In the genomic region with DNA sequence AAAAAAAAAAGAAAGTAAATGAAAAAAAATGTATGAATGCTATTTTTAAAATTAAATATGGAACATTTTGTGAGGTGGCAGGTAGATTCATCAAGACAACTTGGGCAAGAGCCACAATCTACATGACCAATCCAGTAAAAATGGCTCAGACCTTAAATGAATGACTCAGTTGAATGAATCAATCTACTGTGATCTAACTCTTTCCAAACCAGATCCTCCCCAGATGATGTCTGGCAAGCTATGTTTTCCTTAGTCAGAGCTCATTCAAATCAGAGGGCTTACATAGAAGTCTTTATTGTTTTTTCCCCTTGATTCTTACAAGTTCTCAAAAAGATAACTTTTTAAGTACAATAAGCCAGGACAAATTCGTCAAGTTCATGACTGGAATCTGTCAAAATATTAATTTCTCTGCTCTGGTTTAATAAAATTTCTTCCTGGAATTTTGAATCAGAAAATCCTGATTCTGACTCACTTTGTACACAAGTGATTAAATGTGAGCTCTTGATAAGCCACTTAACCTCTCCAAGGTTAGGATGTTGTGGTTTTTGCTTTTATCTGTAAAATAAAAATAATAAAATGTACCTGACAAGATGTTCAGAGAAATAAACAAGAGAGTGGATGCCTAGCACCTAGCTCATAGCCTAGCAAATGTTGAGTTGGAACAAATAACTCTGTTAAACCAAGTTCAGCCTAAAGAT, we compare ENCODE assay signal across 16 cellular contexts.
DNase-seq lines count a peak whose midpoint lies in the region; ATAC-seq, FAIRE-seq and TF ChIP-seq lines count a peak whose summit lies in the region.
"Had no signal": no experiment of that assay in that cellular context is flagged by ENCODE, and none has a peak within 500 bp of the region (broad histone marks: within the 10 kb centered on the region; RNA-seq: fewer than 3 reads in every experiment).

No MANE protein-coding gene starts in this region.

- H3K4me3 Mint-ChIP-seq in activated naive CD8-positive, alpha-beta T cell treated with anti-CD3 and anti-CD28 coated beads, Interleukin-2, amount 50 U/mL, for 24 hours: no peak overlapping the region
- H3K4me3 Mint-ChIP-seq in activated naive CD8-positive, alpha-beta T cell treated with anti-CD3 and anti-CD28 coated beads for 36 hours: no peak overlapping the region
- H3K4me3 Mint-ChIP-seq: activated CD8-positive, alpha-beta memory T cell treated with anti-CD3 and anti-CD28 coated beads, Interleukin-2, amount 10 ng/mL, durations not matched to agents 7 days and 5 days; CD4-positive, alpha-beta T cell had no signal

- no peaks in the 10 kb centered on the region for H3K27me3 Mint-ChIP-seq in activated naive CD8-positive, alpha-beta T cell treated with anti-CD3 and anti-CD28 coated beads, Interleukin-2, amount 50 U/mL, for 24 hours
- H3K27me3 Mint-ChIP-seq in activated naive CD8-positive, alpha-beta T cell treated with anti-CD3 and anti-CD28 coated beads for 36 hours: no peaks in the 10 kb centered on the region
- H3K27me3 Mint-ChIP-seq: activated CD8-positive, alpha-beta memory T cell treated with anti-CD3 and anti-CD28 coated beads, Interleukin-2, amount 10 ng/mL, durations not matched to agents 7 days and 5 days; CD4-positive, alpha-beta T cell had no signal

- H3K4me3 ChIP-seq in astrocyte of the cerebellum (ENCODE audit: low read depth, low read length) (no peak overlapping the region), keratinocyte (ENCODE audit: control insufficient read depth in 2 of 3, extremely low read depth in 1 of 3, insufficient read depth in 2 of 3, low read depth in 1 of 3, low read length in 3 of 3) (no peak overlapping the region), kidney (ENCODE audit: low read length in 2 of 2) (no peak overlapping the region)
- H3K4me3 ChIP-seq: cardiac muscle cell had no signal

- no peaks in the 10 kb centered on the region for H3K9me1 ChIP-seq in keratinocyte (ENCODE audit: control insufficient read depth, extremely low read depth, insufficient read depth, low read length)

- TF ChIP-seq CTCF in astrocyte of the cerebellum (IDR thresholded peaks at IDR 0.05; ENCODE audit: low read depth, low read length, missing control alignments): no peak
- TF ChIP-seq CTCF in keratinocyte (optimal IDR thresholded peaks at IDR 0.05 in 1 of 3, IDR thresholded peaks at IDR 0.05 in 1 of 3, conservative IDR thresholded peaks at IDR 0.05 in 1 of 3; ENCODE audit: extremely low read depth in 1 of 3, insufficient read depth in 2 of 3, low read length in 3 of 3): no peak
- TF ChIP-seq CTCF in kidney (IDR thresholded peaks at IDR 0.05; ENCODE audit: borderline replicate concordance, extremely low read depth, insufficient read depth): no peak

- intact Hi-C loops in kidney (cut with DNase I): no loop called here

- H3K36me3 ChIP-seq in keratinocyte (ENCODE audit: control insufficient read depth in 2 of 2, extremely low read depth in 1 of 2, insufficient read depth in 2 of 2, low read length in 2 of 2) (no peaks in the 10 kb centered on the region), kidney (ENCODE audit: control insufficient read depth in 1 of 2, insufficient read depth in 2 of 2, low read length in 2 of 2) (no peaks in the 10 kb centered on the region)
- H3K36me3 ChIP-seq: cardiac muscle cell had no signal

- ATAC-seq in activated naive CD8-positive, alpha-beta T cell treated with anti-CD3 and anti-CD28 coated beads, Interleukin-2, amount 50 U/mL, for 24 hours: peak; percentile 43
- ATAC-seq in HG03457 (IDR thresholded peaks at IDR 0.05; ENCODE audit: unreplicated experiment): no peak
- ATAC-seq: activated CD8-positive, alpha-beta memory T cell treated with anti-CD3 and anti-CD28 coated beads, Interleukin-2, amount 10 ng/mL, durations not matched to agents 7 days and 5 days had no signal

- no peaks in the 10 kb centered on the region for H4K20me1 ChIP-seq in keratinocyte (ENCODE audit: control insufficient read depth, extremely low read depth, insufficient read depth, low read length)

- no peaks in the 10 kb centered on the region for H3K36me3 Mint-ChIP-seq in activated naive CD8-positive, alpha-beta T cell treated with anti-CD3 and anti-CD28 coated beads, Interleukin-2, amount 50 U/mL, for 24 hours (ENCODE audit: low read depth)
- H3K36me3 Mint-ChIP-seq in activated naive CD8-positive, alpha-beta T cell treated with anti-CD3 and anti-CD28 coated beads for 36 hours: no peaks in the 10 kb centered on the region
- H3K36me3 Mint-ChIP-seq: activated CD8-positive, alpha-beta memory T cell treated with anti-CD3 and anti-CD28 coated beads, Interleukin-2, amount 10 ng/mL, durations not matched to agents 7 days and 5 days had no signal

- H3K4me1 Mint-ChIP-seq in activated naive CD8-positive, alpha-beta T cell treated with anti-CD3 and anti-CD28 coated beads, Interleukin-2, amount 50 U/mL, for 24 hours: no peaks in the 10 kb centered on the region
- no peaks in the 10 kb centered on the region for H3K4me1 Mint-ChIP-seq in activated naive CD8-positive, alpha-beta T cell treated with anti-CD3 and anti-CD28 coated beads for 36 hours
- H3K4me1 Mint-ChIP-seq: activated CD8-positive, alpha-beta memory T cell treated with anti-CD3 and anti-CD28 coated beads, Interleukin-2, amount 10 ng/mL, durations not matched to agents 7 days and 5 days had no signal

- no peak for DNase-seq in activated naive CD8-positive, alpha-beta T cell treated with anti-CD3 and anti-CD28 coated beads, Interleukin-2, amount 50 U/mL, for 24 hours
- no peak for DNase-seq in activated naive CD8-positive, alpha-beta T cell treated with anti-CD3 and anti-CD28 coated beads for 36 hours
- DNase-seq in astrocyte of the cerebellum (ENCODE audit: low read depth) (peak; percentile 52), keratinocyte (ENCODE audit: low read depth, low spot score) (peak; percentile 33), NCI-H1105 treated with DMSO at 0.1 percent for 48 hours (lab: John Stamatoyannopoulos, UW) (no peak), kidney (no peak), GDM1 (lab: John Stamatoyannopoulos, UW) (no peak)
- DNase-seq: activated CD8-positive, alpha-beta memory T cell treated with anti-CD3 and anti-CD28 coated beads, Interleukin-2, amount 10 ng/mL, durations not matched to agents 7 days and 5 days; CD4-positive, alpha-beta T cell; effector memory CD4-positive, alpha-beta T cell; KG1; NCI-H446 had no signal

- H2AFZ ChIP-seq in keratinocyte (ENCODE audit: control insufficient read depth, low read length): no peak overlapping the region

- H3K27ac Mint-ChIP-seq in activated naive CD8-positive, alpha-beta T cell treated with anti-CD3 and anti-CD28 coated beads, Interleukin-2, amount 50 U/mL, for 24 hours: no peak overlapping the region
- H3K27ac Mint-ChIP-seq in activated naive CD8-positive, alpha-beta T cell treated with anti-CD3 and anti-CD28 coated beads for 36 hours: no peak overlapping the region
- H3K27ac Mint-ChIP-seq: activated CD8-positive, alpha-beta memory T cell treated with anti-CD3 and anti-CD28 coated beads, Interleukin-2, amount 10 ng/mL, durations not matched to agents 7 days and 5 days; CD4-positive, alpha-beta T cell had no signal

- H3K27ac ChIP-seq in keratinocyte (ENCODE audit: control insufficient read depth, insufficient read depth, low read length) (peak overlapping the region; percentile 47), kidney (ENCODE audit: low read depth in 2 of 2, low read length in 2 of 2) (no peak overlapping the region)
- H3K27ac ChIP-seq: cardiac muscle cell had no signal

- no peaks in the 10 kb centered on the region for H3K9me3 Mint-ChIP-seq in activated naive CD8-positive, alpha-beta T cell treated with anti-CD3 and anti-CD28 coated beads, Interleukin-2, amount 50 U/mL, for 24 hours
- H3K9me3 Mint-ChIP-seq in activated naive CD8-positive, alpha-beta T cell treated with anti-CD3 and anti-CD28 coated beads for 36 hours: peaks cover 2% of the 10 kb centered on the region
- H3K9me3 Mint-ChIP-seq: CD4-positive, alpha-beta T cell had no signal

- H3K27me3 ChIP-seq in keratinocyte (ENCODE audit: control insufficient read depth, extremely low read depth, insufficient read depth, low read length): no peaks in the 10 kb centered on the region
- H3K27me3 ChIP-seq: cardiac muscle cell had no signal

- H3K4me1 ChIP-seq in keratinocyte (ENCODE audit: control insufficient read depth, extremely low read depth, insufficient read depth, low read length) (no peaks in the 10 kb centered on the region), kidney (ENCODE audit: control insufficient read depth in 1 of 2, insufficient read depth in 1 of 2, low read depth in 1 of 2, low read length in 2 of 2) (no peaks in the 10 kb centered on the region)

- H3K79me2 ChIP-seq in keratinocyte (ENCODE audit: control insufficient read depth, insufficient read depth, low read length): no peaks in the 10 kb centered on the region

- no peak overlapping the region for H3K4me2 ChIP-seq in keratinocyte (ENCODE audit: control insufficient read depth, extremely low read depth, insufficient read depth, low read depth, low read length)

- H3K9ac ChIP-seq in keratinocyte (ENCODE audit: control insufficient read depth, extremely low read depth, insufficient read depth, low read length): no peak overlapping the region
- no peak overlapping the region for H3K9ac ChIP-seq in kidney (ENCODE audit: low read length in 2 of 2)

- FAIRE-seq in keratinocyte (lab: Jason Lieb, UNC) (peak; percentile 70), kidney (lab: Jason Lieb, UNC) (no peak)
- FAIRE-seq: A204.1, islet of Langerhans had no signal

- in situ Hi-C loops in astrocyte of the cerebellum (cut with HindIII; ENCODE audit: low sequenced_read_pairs): no loop called here

- no peaks in the 10 kb centered on the region for H3K9me3 ChIP-seq in keratinocyte (ENCODE audit: control insufficient read depth, low read depth, low read length)
- no peaks in the 10 kb centered on the region for H3K9me3 ChIP-seq in kidney (ENCODE audit: control insufficient read depth in 1 of 2, low read length in 2 of 2)

- dilution Hi-C loops in keratinocyte (cut with MboI; ENCODE audit: extremely low pct_ligation_motif_present, low sequenced_read_pairs): no loop called here

Comparison
In these comparisons a context has a peak if more than half of its experiments do, and no peak if none do; other contexts are left out.
1. DNase-seq: peak in astrocyte of the cerebellum (single experiment) and keratinocyte (single experiment); none in activated naive CD8-positive, alpha-beta T cell treated with anti-CD3 and anti-CD28 coated beads, Interleukin-2, amount 50 U/mL, for 24 hours (single experiment), activated naive CD8-positive, alpha-beta T cell treated with anti-CD3 and anti-CD28 coated beads for 36 hours (single experiment), NCI-H1105 treated with DMSO at 0.1 percent for 48 hours (single experiment), kidney (single experiment) and GDM1 (single experiment).